27 cellular contexts compared by ENCODE assay signal in genomic region chr19:4657835-4658234, GRCh38. TPM values are rescaled to one million over a fixed set of nuclear protein-coding genes. Genes with fewer than 3 reads are reported as not detected.
A peak's percentile ranks its signal among the peaks of the same experiment; 100 is the strongest.
DNase-seq lines count a peak whose midpoint lies in the region; ATAC-seq and TF ChIP-seq lines count a peak whose summit lies in the region.
"Had no signal": no experiment of that assay in that cellular context is flagged by ENCODE, and none has a peak within 500 bp of the region (broad histone marks: within the 10 kb centered on the region; RNA-seq: fewer than 3 reads in every experiment).

No MANE protein-coding gene starts in this region.

- no peak overlapping the region for H3K4me3 Mint-ChIP-seq in activated T-cell treated with anti-CD3 and anti-CD28 coated beads, Interleukin-2, amount 50 U/mL, for 24 hours
- H3K4me3 Mint-ChIP-seq in T-helper 17 cell, result no peak overlapping the region
- H3K4me3 Mint-ChIP-seq in effector memory CD8-positive, alpha-beta T cell, result no peak overlapping the region

- ATAC-seq in T-helper 17 cell (no peak), sciatic nerve (no peak)
- ATAC-seq in effector memory CD8-positive, alpha-beta T cell (replicated peaks), result no peak
- ATAC-seq: PC-3 had no signal

- H3K4me1 Mint-ChIP-seq in activated T-cell treated with anti-CD3 and anti-CD28 coated beads, Interleukin-2, amount 50 U/mL, for 24 hours (ENCODE audit: low read depth), result peaks cover 4% of the 10 kb centered on the region
- H3K4me1 Mint-ChIP-seq in T-helper 17 cell, result peaks cover 7% of the 10 kb centered on the region
- peaks cover 2 to 6% of the 10 kb centered on the region in 2 donors for H3K4me1 Mint-ChIP-seq in effector memory CD8-positive, alpha-beta T cell (ENCODE audit: low read depth in 2 of 2)

- H3K4me3 ChIP-seq in osteoblast (ENCODE audit: insufficient read depth, low read length), result no peak overlapping the region
- no peak overlapping the region for H3K4me3 ChIP-seq in hepatocyte
- H3K4me3 ChIP-seq: MG63, SJSA1 had no signal

- peak overlapping the region; percentile 75 for H3K27ac Mint-ChIP-seq in activated T-cell treated with anti-CD3 and anti-CD28 coated beads, Interleukin-2, amount 50 U/mL, for 24 hours
- peak overlapping the region; percentile 72 for H3K27ac Mint-ChIP-seq in T-helper 17 cell
- peak overlapping the region; percentile 38 to 73 for H3K27ac Mint-ChIP-seq in effector memory CD8-positive, alpha-beta T cell

- WGBS in hepatocyte (ENCODE audit: low lambda C conversion rate, missing lambda C conversion rate), result 89% methylated on average over 8 of the region's 8 CpGs

- peaks cover 17% of the 10 kb centered on the region for H4K20me1 ChIP-seq in osteoblast (ENCODE audit: insufficient read depth, low read length)
- H4K20me1 ChIP-seq in hepatocyte (ENCODE audit: insufficient read depth, poor library complexity, severe bottlenecking), result no peaks in the 10 kb centered on the region

- intact Hi-C loops in sciatic nerve (cut with DNase I), result no loop called here

- no peak overlapping the region for H2AFZ ChIP-seq in osteoblast (ENCODE audit: low read length)
- no peak overlapping the region for H2AFZ ChIP-seq in hepatocyte

- H3K36me3 ChIP-seq in osteoblast (ENCODE audit: insufficient read depth, low read length) (peaks cover 43% of the 10 kb centered on the region), hepatocyte (replicated peaks; ENCODE audit: insufficient read depth, low read depth) (no peaks in the 10 kb centered on the region)

- H3K27ac ChIP-seq in osteoblast (ENCODE audit: low read depth, low read length) (no peak overlapping the region), hepatocyte (no peak overlapping the region)
- H3K27ac ChIP-seq: HL-60, SJSA1 had no signal

- no peaks in the 10 kb centered on the region for H3K9me3 Mint-ChIP-seq in activated T-cell treated with anti-CD3 and anti-CD28 coated beads, Interleukin-2, amount 50 U/mL, for 24 hours
- H3K9me3 Mint-ChIP-seq in effector memory CD8-positive, alpha-beta T cell, result no peaks in the 10 kb centered on the region

- H3K36me3 Mint-ChIP-seq in activated T-cell treated with anti-CD3 and anti-CD28 coated beads, Interleukin-2, amount 50 U/mL, for 24 hours (ENCODE audit: low read depth), result peaks cover 83% of the 10 kb centered on the region
- no peaks in the 10 kb centered on the region for H3K36me3 Mint-ChIP-seq in T-helper 17 cell (ENCODE audit: low read depth)
- peaks cover 49% of the 10 kb centered on the region for H3K36me3 Mint-ChIP-seq in effector memory CD8-positive, alpha-beta T cell (ENCODE audit: insufficient read depth)

- H3K9me3 ChIP-seq in T-helper 17 cell (ENCODE audit: control insufficient read depth, low read length, poor library complexity, severe bottlenecking) (no peaks in the 10 kb centered on the region), osteoblast (ENCODE audit: low read depth, low read length) (peaks cover 4% of the 10 kb centered on the region), hepatocyte (ENCODE audit: low read depth) (no peaks in the 10 kb centered on the region)
- H3K9me3 ChIP-seq: MG63, SJSA1 had no signal

- no peak for TF ChIP-seq CTCF in osteoblast (IDR thresholded peaks at IDR 0.05; ENCODE audit: extremely low read depth, low read depth, low read length)
- no peak for TF ChIP-seq CTCF in hepatocyte (IDR thresholded peaks at IDR 0.05; ENCODE audit: poor library complexity)

- DNase-seq in activated T-cell treated with anti-CD3 and anti-CD28 coated beads, Interleukin-2, amount 50 U/mL, for 24 hours, result no peak
- no peak for DNase-seq in activated T-cell treated with anti-CD3 and anti-CD28 coated beads, Interleukin-2, amount 50 U/mL, for 1 hour
- DNase-seq in T-helper 17 cell, result no peak
- no peak for DNase-seq in effector memory CD8-positive, alpha-beta T cell
- DNase-seq in osteoblast (ENCODE audit: insufficient read length, low spot score, missing footprints), result peak; percentile 35
- DNase-seq in sciatic nerve (ENCODE audit: low spot score), result no peak
- no peak for DNase-seq in hepatocyte (ENCODE audit: low spot score)
- no peak for DNase-seq in NCI-H2196 treated with DMSO at 0.1 percent for 48 hours (lab: John Stamatoyannopoulos, UW; ENCODE audit: unreplicated experiment)
- DNase-seq: 8988T; ACHN; Calu3; DMS79 treated with DMSO at 0.1 percent for 48 hours; GF-D8; KG1; MG63; NCI-H1105 treated with DMSO at 0.1 percent for 48 hours; NCI-H146; NCI-H1930; NCI-H2107; NCI-H446 treated with DMSO at 0.1 percent for 48 hours; NCI-H526; NCI-H82; NK-92 treated with Interleukin-12 subunit alpha and Interleukin-12 subunit beta, amount 100 ng/mL, for 24 hours; PC-3; Right ventricle myocardium superior had no signal

- H3K27me3 Mint-ChIP-seq in activated T-cell treated with anti-CD3 and anti-CD28 coated beads, Interleukin-2, amount 50 U/mL, for 24 hours, result no peaks in the 10 kb centered on the region
- H3K27me3 Mint-ChIP-seq in T-helper 17 cell, result no peaks in the 10 kb centered on the region
- no peaks in the 10 kb centered on the region for H3K27me3 Mint-ChIP-seq in effector memory CD8-positive, alpha-beta T cell

- H3K27me3 ChIP-seq in osteoblast (ENCODE audit: insufficient read depth, low read length) (no peaks in the 10 kb centered on the region), hepatocyte (no peaks in the 10 kb centered on the region)
- H3K27me3 ChIP-seq: MG63, SJSA1 had no signal

- H3K4me2 ChIP-seq in osteoblast (ENCODE audit: insufficient read depth, low read length) (no peak overlapping the region), hepatocyte (no peak overlapping the region)

- H3K79me2 ChIP-seq in osteoblast (ENCODE audit: insufficient read depth, low read length), result no peaks in the 10 kb centered on the region
- H3K79me2 ChIP-seq in hepatocyte, result no peaks in the 10 kb centered on the region

- H3K9me2 ChIP-seq in hepatocyte (replicated peaks; ENCODE audit: insufficient read depth), result no peaks in the 10 kb centered on the region

- H3K4me1 ChIP-seq in osteoblast (ENCODE audit: insufficient read depth, low read length), result peaks cover 4% of the 10 kb centered on the region
- no peaks in the 10 kb centered on the region for H3K4me1 ChIP-seq in hepatocyte (ENCODE audit: insufficient read depth)
- H3K4me1 ChIP-seq: SJSA1 had no signal

RNA-seq across cellular contexts. Expression of gene MYDGF, which starts 12.3 kb away (rescaled TPM):
- total RNA-seq in T-helper 17 cell (10 to 100 TPM; 33.9 to 37.9 TPM), osteoblast (152 and 161 TPM in 2 replicates), sciatic nerve (49.1 TPM), hepatocyte (125 and 158 TPM in 2 replicates)
- polyA plus RNA-seq in hepatocyte, result 365 and 405 TPM in 2 replicates

RNA-seq across cellular contexts. Expression of gene TNFAIP8L1, which starts 18.5 kb away (rescaled TPM):
- total RNA-seq in T-helper 17 cell (10 to 100 TPM; 14.9 to 18.3 TPM), osteoblast (1.8 TPM in 2 replicates), sciatic nerve (12.8 TPM), hepatocyte (10.0 and 13.6 TPM in 2 replicates)
- polyA plus RNA-seq in hepatocyte, result 8.7 and 14.3 TPM in 2 replicates
